In genomic region chr16:46970089-46970488, GRCh38 we compare ENCODE assay signal across 1 cellular context.
TF ChIP-seq lines count a peak whose summit lies in the region.

No MANE protein-coding gene starts in this region.

TF ChIP-seq in HepG2, 621 proteins besides CTCF, POLR2A, EP300 and RAD21 (continued from another document and continues in another):
- TF ChIP-seq GPBP1L1 (CRISPR knock-in tag; IDR thresholded peaks at IDR 0.05) = no peak
- peak; percentile 93 for TF ChIP-seq SAP130 (CRISPR knock-in tag; IDR thresholded peaks at IDR 0.05; ENCODE audit: low read depth)
- TF ChIP-seq TARDBP (CRISPR knock-in tag; IDR thresholded peaks at IDR 0.05) = 0 out of 2 replicates have a peak, but pooled peaks have one; percentile 33
- TF ChIP-seq GATAD1 (CRISPR knock-in tag; IDR thresholded peaks at IDR 0.05) = peak; percentile 23; the same call in 1 of the 2 replicates
- peak; percentile 27; the same call in 1 of the 2 replicates for TF ChIP-seq PAXIP1 (CRISPR knock-in tag; conservative IDR thresholded peaks at IDR 0.05)
- 0 out of 2 replicates have a peak, but pooled peaks have one; percentile 29 for TF ChIP-seq HBP1 (CRISPR knock-in tag; IDR thresholded peaks at IDR 0.05; ENCODE audit: low read depth)
- no peak for TF ChIP-seq ZNF142 (CRISPR knock-in tag; IDR thresholded peaks at IDR 0.05)
- 0 out of 2 replicates have a peak, but pooled peaks have one; percentile 33 for TF ChIP-seq SIN3A (IDR thresholded peaks at IDR 0.05; ENCODE audit: borderline replicate concordance, low read depth, low read length)
- TF ChIP-seq THRA (CRISPR knock-in tag; IDR thresholded peaks at IDR 0.05; ENCODE audit: borderline replicate concordance) = peak; percentile 61; the same call in 1 of the 2 replicates
- peak; percentile 63 for TF ChIP-seq HNF4A (CRISPR knock-in tag; IDR thresholded peaks at IDR 0.05)
- no peak for TF ChIP-seq ZNF841 (CRISPR knock-in tag; IDR thresholded peaks at IDR 0.05; ENCODE audit: borderline replicate concordance)
- no peak for TF ChIP-seq IKZF5 (CRISPR knock-in tag; IDR thresholded peaks at IDR 0.05)
- peak; percentile 92 for TF ChIP-seq RARA (CRISPR knock-in tag; IDR thresholded peaks at IDR 0.05)
- peak; percentile 72; the same call in 1 of the 2 replicates for TF ChIP-seq RXRB (CRISPR knock-in tag; IDR thresholded peaks at IDR 0.05; ENCODE audit: borderline replicate concordance)
- TF ChIP-seq FOXA3 (CRISPR knock-in tag; IDR thresholded peaks at IDR 0.05) = peak; percentile 43
- peak; percentile 85 for TF ChIP-seq ESRRA (CRISPR knock-in tag; IDR thresholded peaks at IDR 0.05; ENCODE audit: low read depth)
- no peak for TF ChIP-seq ZXDC (CRISPR knock-in tag; IDR thresholded peaks at IDR 0.05)
- peak; percentile 70; the same call in 1 of the 2 replicates for TF ChIP-seq RFX3 (CRISPR knock-in tag; IDR thresholded peaks at IDR 0.05)
- TF ChIP-seq ZNF766 (CRISPR knock-in tag; IDR thresholded peaks at IDR 0.05; ENCODE audit: borderline replicate concordance) = no peak
- TF ChIP-seq ZFX (CRISPR knock-in tag; IDR thresholded peaks at IDR 0.05; ENCODE audit: low read depth) = peak; percentile 26; the same call in 1 of the 2 replicates
- peak; percentile 75 for TF ChIP-seq ZNF644 (CRISPR knock-in tag; IDR thresholded peaks at IDR 0.05; ENCODE audit: low read depth)
- peak; percentile 25; the same call in 1 of the 2 replicates for TF ChIP-seq ARID5B (CRISPR knock-in tag; IDR thresholded peaks at IDR 0.05)
- peak; percentile 90 for TF ChIP-seq ZNF7 (CRISPR knock-in tag; IDR thresholded peaks at IDR 0.05)
- 0 out of 2 replicates have a peak, but pooled peaks have one; percentile 8 for TF ChIP-seq SMC3 (IDR thresholded peaks at IDR 0.05; ENCODE audit: low read length)
- TF ChIP-seq FOXJ3 (CRISPR knock-in tag; IDR thresholded peaks at IDR 0.05; ENCODE audit: borderline replicate concordance) = no peak
- TF ChIP-seq GZF1 (CRISPR knock-in tag; IDR thresholded peaks at IDR 0.05) = no peak
